In the genomic region with DNA sequence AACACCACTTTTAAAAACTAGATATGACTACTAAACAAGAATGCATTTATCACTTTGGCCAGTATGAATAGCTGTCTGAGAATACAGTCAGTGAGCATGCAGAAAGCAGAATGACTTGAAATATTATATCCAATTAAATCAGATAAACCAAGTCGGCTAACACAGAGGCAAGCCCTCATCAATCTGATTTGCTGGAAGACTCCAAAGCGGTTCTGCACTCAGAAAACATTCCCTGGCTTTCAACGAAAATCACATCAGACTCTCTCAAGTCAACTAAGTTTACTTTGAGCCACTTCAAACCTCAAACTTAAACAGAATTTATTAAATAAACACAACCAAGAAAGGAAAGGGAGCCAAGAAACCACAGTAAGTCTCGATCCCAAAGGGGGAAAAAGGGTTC, we compare ENCODE assay signal across 8 cellular contexts. TPM values are rescaled to one million over a fixed set of nuclear protein-coding genes. Genes with fewer than 3 reads are reported as not detected.
DNase-seq lines count a peak whose midpoint lies in the region; ATAC-seq and TF ChIP-seq lines count a peak whose summit lies in the region.

No MANE protein-coding gene starts in this region.

- H3K4me2 ChIP-seq in fibroblast of lung (ENCODE audit: extremely low read depth, insufficient read depth, low read length): peak overlapping the region; percentile 76

- H3K4me3 ChIP-seq in GM08714 (ENCODE audit: low read length) (peak overlapping the region; percentile 88), fibroblast of lung (replicated peaks in 1 of 4; ENCODE audit: control extremely low read depth in 1 of 4, insufficient read depth in 1 of 4, low read depth in 3 of 4, low read length in 4 of 4) (peak overlapping the region; percentile 60 to 95 (median 92)), prostate gland (peak overlapping the region; percentile 88 to 98)

- intact Hi-C loops in prostate gland (cut with DNase I): no loop called here

- no peak for TF ChIP-seq POLR2A in prostate gland (IDR thresholded peaks at IDR 0.05)

- no peaks in the 10 kb centered on the region for H3K27me3 ChIP-seq in fibroblast of lung (ENCODE audit: control insufficient read depth, insufficient read depth, low read length)
- H3K27me3 ChIP-seq in prostate gland (replicated peaks; ENCODE audit: insufficient read depth): no peaks in the 10 kb centered on the region

- peak; percentile 71 for DNase-seq in RKO (ENCODE audit: low spot score)
- DNase-seq in fibroblast of lung (ENCODE audit: low read depth in 2 of 2): peak; percentile 63 to 64
- DNase-seq in prostate gland (ENCODE audit: low spot score): peak; percentile 10
- DNase-seq in activated gamma-delta T cell treated with Interleukin-2 at 50 U/mL for 16 hours: no peak
- DNase-seq in ureter (ENCODE audit: low spot score): no peak
- DNase-seq in SKM-1 treated with dmso at 0.1 percent for 144 hours (lab: John Stamatoyannopoulos, UW; ENCODE audit: unreplicated experiment): no peak

- H3K9me3 ChIP-seq in fibroblast of lung (ENCODE audit: control insufficient read depth, insufficient read depth, low read depth, low read length) (no peaks in the 10 kb centered on the region), prostate gland (no peaks in the 10 kb centered on the region)

- peak overlapping the region; percentile 94 for H3K9ac ChIP-seq in fibroblast of lung (ENCODE audit: insufficient read depth, low read length)

- no peak for ATAC-seq in HG03196 (IDR thresholded peaks at IDR 0.05; ENCODE audit: unreplicated experiment)

- peak overlapping the region; percentile 90 for H3K27ac ChIP-seq in fibroblast of lung (ENCODE audit: insufficient read depth, low read length)
- H3K27ac ChIP-seq in prostate gland: peak overlapping the region; percentile 93

- no peaks in the 10 kb centered on the region for H3K36me3 ChIP-seq in fibroblast of lung (ENCODE audit: control insufficient read depth, insufficient read depth, low read length)
- no peaks in the 10 kb centered on the region for H3K36me3 ChIP-seq in prostate gland

- no peak for TF ChIP-seq CTCF in fibroblast of lung (conservative IDR thresholded peaks at IDR 0.05 in 1 of 2, IDR thresholded peaks at IDR 0.05 in 1 of 2; ENCODE audit: low read depth in 1 of 2, low read length in 2 of 2)
- no peak for TF ChIP-seq CTCF in prostate gland (IDR thresholded peaks at IDR 0.05)

- no peaks in the 10 kb centered on the region for H4K20me1 ChIP-seq in fibroblast of lung (ENCODE audit: control insufficient read depth, extremely low read depth, insufficient read depth, low read length)

- H3K4me1 ChIP-seq in fibroblast of lung (ENCODE audit: control insufficient read depth, extremely low read depth, insufficient read depth, low read length): peaks cover 7% of the 10 kb centered on the region
- no peaks in the 10 kb centered on the region for H3K4me1 ChIP-seq in prostate gland (replicated peaks)

- peaks cover 61% of the 10 kb centered on the region for H3K79me2 ChIP-seq in fibroblast of lung (ENCODE audit: control insufficient read depth, insufficient read depth, low read length)

- no peak overlapping the region for H2AFZ ChIP-seq in fibroblast of lung (ENCODE audit: low read length)

- WGBS in prostate gland: 6% methylated on average over 4 of the region's 4 CpGs

RNA-seq across cellular contexts. Expression of a gene that starts 1.4 kb away (rescaled TPM):
- total RNA-seq in fibroblast of lung (82.2 and 95.5 TPM in 2 replicates), prostate gland (10 to 100 TPM; 24.7 to 77.0 TPM), ureter (19.7 TPM)
- polyA plus RNA-seq in fibroblast of lung: 16.6 and 17.3 TPM in 2 replicates
- polyA plus RNA-seq in fibroblast of lung (2012): 39.0 and 48.3 TPM in 2 replicates
- 88.4 and 89.4 TPM in 2 replicates for polyA minus RNA-seq in fibroblast of lung (ENCODE audit: low replicate concordance)

Comparison
In these comparisons a context has a peak if more than half of its experiments do, and no peak if none do; other contexts are left out.
1. DNase-seq: peak in RKO (single experiment), fibroblast of lung (2 of 2) and prostate gland (single experiment); none in activated gamma-delta T cell treated with Interleukin-2 at 50 U/mL for 16 hours (single experiment), ureter (single experiment) and SKM-1 treated with dmso at 0.1 percent for 144 hours (single experiment).
2. Peak in every context shown above with its lines, with median percentiles within 50 percentile points of each other: H3K4me3 ChIP-seq.